ENCODE assay signal across 12 cellular contexts in the genomic region with DNA sequence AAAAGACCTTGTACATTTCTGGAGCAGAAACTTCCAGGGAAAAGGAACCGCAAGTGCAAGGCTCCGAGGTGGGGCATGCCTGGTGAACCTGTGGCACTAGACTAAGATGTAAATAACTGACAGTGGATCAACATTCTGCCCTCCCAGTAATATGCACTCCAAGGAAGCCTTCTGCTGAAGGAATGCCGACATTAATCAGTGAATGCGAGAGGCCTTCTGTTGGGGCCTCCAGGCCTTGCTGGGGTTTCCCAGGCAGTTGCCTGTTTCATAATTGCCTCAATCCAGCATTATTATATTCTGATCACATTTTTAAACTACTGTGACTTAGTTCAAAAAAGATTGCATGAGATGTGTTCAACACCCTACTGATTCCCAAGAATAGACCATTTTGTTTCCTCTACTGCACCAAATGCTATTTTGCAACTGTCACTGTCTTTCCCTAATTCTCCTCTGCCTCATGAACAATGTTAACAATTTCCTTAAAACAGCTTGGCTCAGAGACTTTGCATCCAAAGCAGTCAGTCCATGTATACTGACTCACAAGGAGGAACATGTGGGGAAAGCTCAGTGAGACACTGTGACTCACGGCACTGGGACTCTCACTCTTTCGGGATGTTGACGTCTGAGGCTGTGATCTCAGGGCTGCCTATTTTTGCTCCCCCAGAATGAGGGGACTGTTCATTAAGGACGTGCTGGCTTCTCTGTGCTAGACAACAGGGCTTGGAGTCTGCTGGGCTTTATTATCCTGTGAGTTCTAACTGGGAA. TPM values are rescaled to one million over a fixed set of nuclear protein-coding genes. Genes with fewer than 3 reads are reported as not detected.
DNase-seq lines count a peak whose midpoint lies in the region; TF ChIP-seq lines count a peak whose summit lies in the region.
"Had no signal": no experiment of that assay in that cellular context is flagged by ENCODE, and none has a peak within 500 bp of the region (broad histone marks: within the 10 kb centered on the region; RNA-seq: fewer than 3 reads in every experiment).

No MANE protein-coding gene starts in this region.

- no peak for TF ChIP-seq CTCF in mammary epithelial cell (conservative IDR thresholded peaks at IDR 0.05 in 1 of 2, IDR thresholded peaks at IDR 0.05 in 1 of 2; ENCODE audit: extremely low read depth in 1 of 2, insufficient read depth in 1 of 2, low read depth in 1 of 2, low read length in 2 of 2)

- H3K27ac ChIP-seq in mammary epithelial cell (ENCODE audit: insufficient read depth, low read depth, low read length): peak overlapping the region; percentile 92
- H3K27ac ChIP-seq: sigmoid colon, upper lobe of left lung had no signal

- TSS peak; percentile 62 for BruUV-seq in mammary epithelial cell (replicated peaks; lab: Mats Ljungman, UMichigan)

- H2AFZ ChIP-seq in mammary epithelial cell (ENCODE audit: low read depth, low read length): no peak overlapping the region

- H3K4me1 ChIP-seq in mammary epithelial cell (ENCODE audit: insufficient read depth, low read length): peaks cover 54% of the 10 kb centered on the region
- H3K4me1 ChIP-seq: sigmoid colon, upper lobe of left lung had no signal

- H4K20me1 ChIP-seq in mammary epithelial cell (ENCODE audit: insufficient read depth, low read length): no peaks in the 10 kb centered on the region

- H3K9ac ChIP-seq in mammary epithelial cell (ENCODE audit: insufficient read depth, low read length): peak overlapping the region; percentile 61

- CTCF ChIA-PET in mammary epithelial cell (lab: Charles Lee; ENCODE audit: low non-redundant PET): no interaction called here

- WGBS in mammary epithelial cell (ENCODE audit: low coverage, missing lambda C conversion rate): 44% methylated on average over 5 of the region's 8 CpGs

- no peak overlapping the region for H3K4me3 ChIP-seq in mammary epithelial cell (replicated peaks in 1 of 3; ENCODE audit: insufficient read depth in 1 of 3, low read depth in 2 of 3, low read length in 3 of 3)
- H3K4me3 ChIP-seq: sigmoid colon, upper lobe of left lung had no signal

- DNase-seq in 8988T (peak; percentile 42), HPDE6-E6E7 (ENCODE audit: extremely low spot score) (peak; percentile 88), mammary epithelial cell (peak; percentile 97), kidney tubule cell (ENCODE audit: low spot score) (peak; percentile 96), SW480 (ENCODE audit: low spot score) (no peak), NCI-H748 (lab: John Stamatoyannopoulos, UW; ENCODE audit: unreplicated experiment) (no peak), NCI-H2107 treated with DMSO at 0.1 percent for 48 hours (lab: John Stamatoyannopoulos, UW; ENCODE audit: unreplicated experiment) (no peak)
- no peak for DNase-seq in stimulated activated CD4-positive, alpha-beta T cell treated with anti-CD3 and anti-CD28 coated beads, Interleukin-12 subunit alpha, Interleukin-12 subunit beta, amount 100 ng/mL, for 4 hours
- DNase-seq: sigmoid colon, upper lobe of left lung had no signal

- in situ Hi-C loops in mammary epithelial cell (cut with MboI; ENCODE audit: low sequenced_read_pairs in 2 of 2): no loop called here

- peak overlapping the region; percentile 16 for H3K4me2 ChIP-seq in mammary epithelial cell (ENCODE audit: insufficient read depth, low read depth, low read length)

- H3K9me3 ChIP-seq in mammary epithelial cell (replicated peaks; ENCODE audit: insufficient read depth, low read length): no peaks in the 10 kb centered on the region
- H3K9me3 ChIP-seq: sigmoid colon, upper lobe of left lung had no signal

- intact Hi-C loops in mammary epithelial cell (cut with micrococcal nuclease): loop anchor here (2.0 kb wide), 1 partner anchor 33 kb away; no protein-coding TSS in a partner anchor

- H3K36me3 ChIP-seq in mammary epithelial cell (ENCODE audit: insufficient read depth, low read length): no peaks in the 10 kb centered on the region
- H3K36me3 ChIP-seq: sigmoid colon, upper lobe of left lung had no signal

- H3K27me3 ChIP-seq in mammary epithelial cell (ENCODE audit: insufficient read depth, low read length): no peaks in the 10 kb centered on the region
- H3K27me3 ChIP-seq: sigmoid colon, upper lobe of left lung had no signal

- dilution Hi-C loops in mammary epithelial cell (cut with HindIII; ENCODE audit: low sequenced_read_pairs): no loop called here

- no peaks in the 10 kb centered on the region for H3K79me2 ChIP-seq in mammary epithelial cell (ENCODE audit: insufficient read depth, low read length)

RNA-seq across cellular contexts. Expression of a gene that starts 10.5 kb away (rescaled TPM):
- 100 to 1,000 TPM; 110 to 150 TPM for total RNA-seq in mammary epithelial cell
- polyA plus RNA-seq in mammary epithelial cell: 107 TPM
- 125 TPM for polyA minus RNA-seq in mammary epithelial cell
- total RNA-seq: myocyte had no signal

RNA-seq across cellular contexts. Expression of a gene that starts 39.9 kb away (rescaled TPM):
- 100 to 1,000 TPM; 183 to 383 TPM for total RNA-seq in mammary epithelial cell
- 130 TPM for polyA plus RNA-seq in mammary epithelial cell
- polyA minus RNA-seq in mammary epithelial cell: 139 TPM
- total RNA-seq: myocyte, NCI-H460, sigmoid colon, upper lobe of left lung had no signal

Comparison
In these comparisons a context has a peak if more than half of its experiments do, and no peak if none do; other contexts are left out.
1. DNase-seq: peak in 8988T (single experiment), HPDE6-E6E7 (single experiment), mammary epithelial cell (single experiment) and kidney tubule cell (single experiment); none in SW480 (single experiment), stimulated activated CD4-positive, alpha-beta T cell treated with anti-CD3 and anti-CD28 coated beads, Interleukin-12 subunit alpha, Interleukin-12 subunit beta, amount 100 ng/mL, for 4 hours (single experiment), NCI-H748 (single experiment) and NCI-H2107 treated with DMSO at 0.1 percent for 48 hours (single experiment).